9 cellular contexts compared by ENCODE assay signal in genomic region chr5:95923918-95924559, GRCh38. TPM values are rescaled to one million over a fixed set of nuclear protein-coding genes. Genes with fewer than 3 reads are reported as not detected.
DNase-seq lines count a peak whose midpoint lies in the region; ATAC-seq, FAIRE-seq and TF ChIP-seq lines count a peak whose summit lies in the region.
"Had no signal": no experiment of that assay in that cellular context is flagged by ENCODE, and none has a peak within 500 bp of the region (broad histone marks: within the 10 kb centered on the region; RNA-seq: fewer than 3 reads in every experiment).

No MANE protein-coding gene starts in this region.

- H3K27ac ChIP-seq in A549, result no peak overlapping the region

- no peak overlapping the region for H3K4me3 ChIP-seq in A549
- H3K4me3 ChIP-seq in MG63, result no peak overlapping the region

- no peak for TF ChIP-seq CTCF in A549 (IDR thresholded peaks at IDR 0.05)

- peaks cover 89% of the 10 kb centered on the region for H3K36me3 ChIP-seq in MG63

- DNase-seq in A549 (ENCODE audit: low read depth in 1 of 2, low spot score in 1 of 2) (no peak), SIG-M5 (lab: John Stamatoyannopoulos, UW) (peak; percentile 16), kidney tubule cell (ENCODE audit: low spot score) (no peak), NCI-H526 treated with DMSO at 0.1 percent for 48 hours (lab: John Stamatoyannopoulos, UW) (no peak), MG63 (no peak), NCI-H2029 (lab: John Stamatoyannopoulos, UW) (no peak)
- DNase-seq: NCI-H82 had no signal

- 91% methylated on average over 2 of the region's 2 CpGs for WGBS in A549 (ENCODE audit: missing lambda C conversion rate)

- H3K9me3 ChIP-seq in A549, result no peaks in the 10 kb centered on the region
- no peaks in the 10 kb centered on the region for H3K9me3 ChIP-seq in MG63

- no peak for TF ChIP-seq EP300 in A549 (IDR thresholded peaks at IDR 0.05)

- TF ChIP-seq POLR2A in A549 (IDR thresholded peaks at IDR 0.05; ENCODE audit: low read length), result no peak

- POLR2A ChIA-PET in A549 (lab: Yijun Ruan, JAX), result no interaction called here

- peak overlapping the region; percentile 37; the same call in 2 of the 3 replicates for H3K4me2 ChIP-seq in A549

- no peak for FAIRE-seq in A549 (lab: Jason Lieb, UNC)

- H3K4me1 ChIP-seq in A549, result peaks cover 17% of the 10 kb centered on the region

- CTCF ChIA-PET in A549 (lab: Yijun Ruan, JAX), result interaction anchor here (0.8 to 1.6 kb wide), 3 partner anchors 10 to 412 kb away, joined by 3 to 7 read pairs (median 3); no protein-coding TSS in a partner anchor

- ATAC-seq in A549 (no peak), GM19372 (IDR thresholded peaks at IDR 0.05; ENCODE audit: low read depth, unreplicated experiment) (peak; percentile 37), HG03095 (IDR thresholded peaks at IDR 0.05; ENCODE audit: unreplicated experiment) (peak; percentile 36)

- H3K27me3 ChIP-seq in MG63, result no peaks in the 10 kb centered on the region

- TF ChIP-seq RAD21 in A549 (conservative IDR thresholded peaks at IDR 0.05 in 1 of 2, IDR thresholded peaks at IDR 0.05 in 1 of 2), result no peak

TF ChIP-seq in A549, 52 proteins besides CTCF, POLR2A, EP300 and RAD21:
- no peak for TF ChIP-seq JUN (IDR thresholded peaks at IDR 0.05)
- no peak for TF ChIP-seq ATOH8 (CRISPR knock-in tag; IDR thresholded peaks at IDR 0.05; ENCODE audit: low read depth)
- TF ChIP-seq CEBPB (IDR thresholded peaks at IDR 0.05), result no peak
- TF ChIP-seq CBX8 (IDR thresholded peaks at IDR 0.05), result no peak
- TF ChIP-seq REST (IDR thresholded peaks at IDR 0.05), result no peak
- TF ChIP-seq EHF (CRISPR knock-in tag; IDR thresholded peaks at IDR 0.05), result no peak
- no peak for TF ChIP-seq ZFP36 (IDR thresholded peaks at IDR 0.05; ENCODE audit: borderline replicate concordance, partially characterized antibody)
- no peak for TF ChIP-seq NR3C1 (IDR thresholded peaks at IDR 0.05)
- TF ChIP-seq BHLHE40 (IDR thresholded peaks at IDR 0.05; ENCODE audit: low read depth, low read length), result no peak
- TF ChIP-seq MYC (IDR thresholded peaks at IDR 0.05; ENCODE audit: borderline replicate concordance, low read length), result no peak
- no peak for TF ChIP-seq HES2 (IDR thresholded peaks at IDR 0.05)
- no peak for TF ChIP-seq ESRRA (IDR thresholded peaks at IDR 0.05; ENCODE audit: borderline replicate concordance, low read length)
- TF ChIP-seq TP53 (CRISPR knock-in tag; IDR thresholded peaks at IDR 0.05), result no peak
- TF ChIP-seq HOXA7 (CRISPR knock-in tag; IDR thresholded peaks at IDR 0.05), result no peak
- TF ChIP-seq MAX (IDR thresholded peaks at IDR 0.05), result no peak

RNA-seq across cellular contexts. Expression of gene ELL2, which starts 37.6 kb away (rescaled TPM):
- polyA plus RNA-seq in A549 (2011; rRNA removed) (23.8 and 24.2 TPM in 2 replicates), A549 (2017; fragmentation: RNase III; extraction: RNeasy Plus Mini Kit Qiagen cat#74134 plus additional on column Dnase treatment) (9.7 to 12.5 TPM (median 11.8 TPM) in 3 replicates)
- 3.8 and 4.0 TPM in 2 replicates for polyA plus RNA-seq in A549 (2012; cell fraction: cytosol; rRNA removed)
- polyA plus RNA-seq in A549 (2012; cell fraction: nucleus; rRNA removed), result 3.5 and 4.9 TPM in 2 replicates
- 25.5 and 26.9 TPM in 2 replicates for polyA minus RNA-seq in A549 (2011; rRNA and poly(A)+ RNA removed)
- 126 and 148 TPM in 2 replicates for total RNA-seq in MG63 (2014; rRNA removed; shearing (Covaris generic); ENCODE audit: low replicate concordance)

Comparison
In these comparisons a context has a peak if more than half of its experiments do, and no peak if none do; other contexts are left out.
1. ATAC-seq: peak in GM19372 (single experiment) and HG03095 (single experiment); none in A549 (0 of 2).